In the genomic region with DNA sequence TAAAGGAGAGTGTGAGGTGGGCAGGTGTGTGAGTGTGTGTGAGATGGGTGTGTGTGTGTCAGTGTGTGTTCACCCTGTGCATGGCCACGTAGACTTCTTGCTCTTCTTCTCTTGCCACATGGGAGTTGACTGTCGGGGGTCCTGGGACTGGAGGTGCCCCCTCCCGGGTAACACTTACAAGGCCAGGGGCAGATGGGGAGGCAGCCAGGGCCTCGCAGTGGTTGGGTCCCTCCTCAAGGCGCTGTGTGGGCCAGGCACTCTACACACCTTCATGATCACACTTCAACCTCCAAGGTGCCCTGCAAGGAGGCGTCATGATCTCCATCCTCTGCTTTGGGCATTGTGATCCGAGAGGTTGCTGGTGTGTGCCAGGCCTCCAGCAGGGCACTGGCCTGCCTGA, we compare ENCODE assay signal across 19 cellular contexts. TPM values are rescaled to one million over a fixed set of nuclear protein-coding genes. Genes with fewer than 3 reads are reported as not detected.
A peak's percentile ranks its signal among the peaks of the same experiment; 100 is the strongest.
DNase-seq lines count a peak whose midpoint lies in the region; ATAC-seq, FAIRE-seq and TF ChIP-seq lines count a peak whose summit lies in the region.
"Had no signal": no experiment of that assay in that cellular context is flagged by ENCODE, and none has a peak within 500 bp of the region (broad histone marks: within the 10 kb centered on the region; RNA-seq: fewer than 3 reads in every experiment).

No MANE protein-coding gene starts in this region.

- no peak overlapping the region for H4K91ac ChIP-seq in H9 (ENCODE audit: insufficient read length, low read depth, low read length)

- H3K79me2 ChIP-seq in H9 (ENCODE audit: insufficient read depth, low read length), result no peaks in the 10 kb centered on the region
- no peaks in the 10 kb centered on the region for H3K79me2 ChIP-seq in HepG2 (ENCODE audit: insufficient read depth, low read length)

- CTCF ChIA-PET in HepG2 (lab: Yijun Ruan, JAX; ENCODE audit: low intra/inter-chr PET ratio, low total read pairs), result no interaction called here

- no peak overlapping the region for H2BK5ac ChIP-seq in H9 (ENCODE audit: insufficient read length, low read length)

- H3K18ac ChIP-seq in H9 (ENCODE audit: insufficient read length, low read depth, low read length), result no peak overlapping the region

- no peak for TF ChIP-seq POLR2A in HepG2 (IDR thresholded peaks at IDR 0.05; ENCODE audit: insufficient read depth in 1 of 2, low read depth in 2 of 2, low read length in 2 of 2)
- TF ChIP-seq POLR2A in sigmoid colon (IDR thresholded peaks at IDR 0.05), result no peak

- no peak overlapping the region for H3K27ac Mint-ChIP-seq in H9
- H3K27ac Mint-ChIP-seq: HFFc6 had no signal

- H3K14ac ChIP-seq in H9 (ENCODE audit: insufficient read depth, low read length), result no peak overlapping the region

- peaks cover 0 to 7% of the 10 kb centered on the region in 2 experiments; a peak in 1 of 4 replicates for H3K4me1 Mint-ChIP-seq in H9

- H3K4me2 ChIP-seq in H9 (ENCODE audit: insufficient read depth, insufficient read length, low read length) (no peak overlapping the region), HepG2 (ENCODE audit: low read depth, low read length) (no peak overlapping the region)
- H3K4me2 ChIP-seq: A549 had no signal

- ATAC-seq in HepG2 (no peak), GM18858 (IDR thresholded peaks at IDR 0.05; ENCODE audit: unreplicated experiment) (no peak)

- no peak overlapping the region for H3K23ac ChIP-seq in H9 (ENCODE audit: insufficient read length, low read depth, low read length)

- DNase-seq in H9 (peak; percentile 19), bronchial epithelial cell (ENCODE audit: low read depth) (no peak), HepG2 (ENCODE audit: low spot score) (no peak), sigmoid colon (peak; percentile 45), SIG-M5 (lab: John Stamatoyannopoulos, UW) (no peak), islet precursor cell (no peak), NCI-H446 treated with DMSO at 0.1 percent for 48 hours (lab: John Stamatoyannopoulos, UW) (no peak)
- DNase-seq: DMS 273 treated with DMSO at 0.1 percent for 48 hours, GOT3, HCEC 1CT, HFFc6 had no signal

- no CpG with 5 or more reads among the region's 7 CpGs for WGBS in H9 (ENCODE audit: extremely low coverage, insufficient read length, low lambda C conversion rate)
- WGBS in HepG2 (ENCODE audit: low lambda C conversion rate), result 14% methylated on average over 3 of the region's 7 CpGs
- WGBS in sigmoid colon, 2 donors, result 89 to 92% methylated on average over 7 of the region's 7 CpGs

- no peaks in the 10 kb centered on the region for H3K23me2 ChIP-seq in H9 (ENCODE audit: insufficient read length, low read depth, low read length, poor library complexity, severe bottlenecking)

- H2BK20ac ChIP-seq in H9 (ENCODE audit: low read depth, low read length, poor library complexity, severe bottlenecking), result no peak overlapping the region

- H3K9me3 ChIP-seq in H9 (ENCODE audit: control insufficient read depth, low read depth, low read length) (no peaks in the 10 kb centered on the region), HepG2 (ENCODE audit: low read length) (no peaks in the 10 kb centered on the region), sigmoid colon (no peaks in the 10 kb centered on the region)
- H3K9me3 ChIP-seq: A549 had no signal

- no peak overlapping the region for H4K8ac ChIP-seq in H9 (replicated peaks; ENCODE audit: insufficient read length, low read depth, low read length)

- no peaks in the 10 kb centered on the region for H3K79me1 ChIP-seq in H9 (ENCODE audit: insufficient read depth, low read depth, low read length, poor library complexity, severe bottlenecking)

- TF ChIP-seq CTCF in H9 (conservative IDR thresholded peaks at IDR 0.05), result no peak
- no peak for TF ChIP-seq CTCF in bronchial epithelial cell (IDR thresholded peaks at IDR 0.05; ENCODE audit: insufficient read depth, low read length, severe bottlenecking)
- TF ChIP-seq CTCF in HepG2 (CRISPR knock-in tag; IDR thresholded peaks at IDR 0.05), result no peak
- no peak for TF ChIP-seq CTCF in sigmoid colon (IDR thresholded peaks at IDR 0.05)

- H3K56ac ChIP-seq in H9 (ENCODE audit: insufficient read length, low read depth, low read length), result no peak overlapping the region

- H4K20me1 ChIP-seq in H9 (ENCODE audit: control insufficient read depth, insufficient read depth, insufficient read length), result no peaks in the 10 kb centered on the region
- H4K20me1 ChIP-seq in HepG2 (ENCODE audit: insufficient read depth, low read length), result no peaks in the 10 kb centered on the region

- BruUV-seq in HepG2 (replicated peaks; lab: Mats Ljungman, UMichigan), result no TSS peak

- POLR2A ChIA-PET in HepG2 (lab: Yijun Ruan, JAX), result no interaction called here

- H2AK5ac ChIP-seq in H9 (ENCODE audit: insufficient read length, low read length), result no peak overlapping the region

- no peak overlapping the region for H3K9ac ChIP-seq in H9 (ENCODE audit: extremely low read depth, insufficient read length, low read length)
- H3K9ac ChIP-seq in HepG2 (ENCODE audit: insufficient read depth, low read depth, low read length), result no peak overlapping the region

- no peak for TF ChIP-seq EP300 in HepG2 (IDR thresholded peaks at IDR 0.05; ENCODE audit: low read depth in 2 of 2, low read length in 2 of 2)
- no peak for TF ChIP-seq EP300 in HepG2 (CRISPR knock-in tag; IDR thresholded peaks at IDR 0.05; ENCODE audit: borderline replicate concordance)
- no peak for TF ChIP-seq EP300 in sigmoid colon (IDR thresholded peaks at IDR 0.05)

- H3K4me3 ChIP-seq in bronchial epithelial cell (ENCODE audit: low read depth, low read length) (no peak overlapping the region), HepG2 (replicated peaks in 1 of 3; ENCODE audit: insufficient read depth in 1 of 3, low read depth in 2 of 3, low read length in 3 of 3) (no peak overlapping the region), sigmoid colon (no peak overlapping the region)
- H3K4me3 ChIP-seq: A549 had no signal

- H3K27me3 Mint-ChIP-seq in H9 (ENCODE audit: low read depth), result peaks cover 2% of the 10 kb centered on the region

- in situ Hi-C loops in HepG2 (cut with HindIII; ENCODE audit: extremely low pct_ligation_motif_present, low pct_unique_long_range_greater_than_20kb), result no loop called here

- H2BK120ac ChIP-seq in H9 (ENCODE audit: low read depth, low read length, poor library complexity, severe bottlenecking), result no peak overlapping the region

- H2AFZ ChIP-seq in H9 (ENCODE audit: low read length) (no peak overlapping the region), HepG2 (ENCODE audit: low read length) (no peak overlapping the region)

- H3K36me3 ChIP-seq in bronchial epithelial cell (ENCODE audit: control insufficient read depth, insufficient read depth, low read length), result no peaks in the 10 kb centered on the region
- H3K36me3 ChIP-seq in HepG2 (replicated peaks in 1 of 2; ENCODE audit: control insufficient read depth in 1 of 2, insufficient read depth in 2 of 2, low read length in 2 of 2), result no peaks in the 10 kb centered on the region
- H3K36me3 ChIP-seq in sigmoid colon, result no peaks in the 10 kb centered on the region

- intact Hi-C loops in HepG2 (cut with micrococcal nuclease; ENCODE audit: unreplicated experiment) (no loop called here), sigmoid colon (cut with DNase I) (no loop called here)

- H3K27me3 ChIP-seq in H9 (ENCODE audit: insufficient read depth, low read length) (no peaks in the 10 kb centered on the region), bronchial epithelial cell (ENCODE audit: control insufficient read depth, insufficient read depth, low read length) (no peaks in the 10 kb centered on the region), HepG2 (ENCODE audit: control insufficient read depth in 1 of 2, insufficient read depth in 2 of 2, low read length in 2 of 2) (peaks cover 2 to 21% of the 10 kb centered on the region in 2 experiments; a peak in 3 of 5 replicates), sigmoid colon (peaks cover 0 to 5% (median 0%) of the 10 kb centered on the region in 3 donors)

- TF ChIP-seq RAD21 in HepG2 (CRISPR knock-in tag; IDR thresholded peaks at IDR 0.05), result no peak

- H2BK15ac ChIP-seq in H9 (ENCODE audit: low read depth, low read length), result no peak overlapping the region

- FAIRE-seq in bronchial epithelial cell (lab: Jason Lieb, UNC) (peak; percentile 90), HepG2 (lab: Jason Lieb, UNC) (no peak)
- FAIRE-seq: A549, GM12891, GM19239 had no signal

- no peaks in the 10 kb centered on the region for H3K4me1 ChIP-seq in H9 (ENCODE audit: insufficient read depth, low read length)
- H3K4me1 ChIP-seq in HepG2 (ENCODE audit: insufficient read depth, low read length), result peaks cover 13% of the 10 kb centered on the region
- H3K4me1 ChIP-seq in sigmoid colon, result no peaks in the 10 kb centered on the region
- H3K4me1 ChIP-seq: A549 had no signal

- H3T11ph ChIP-seq in H9 (ENCODE audit: low read length), result no peak overlapping the region

- no peak overlapping the region for H3K4ac ChIP-seq in H9 (ENCODE audit: low read depth, low read length)

- no peaks in the 10 kb centered on the region; a peak in 1 of 5 replicates for H3K9me3 Mint-ChIP-seq in H9
- H3K9me3 Mint-ChIP-seq: HFFc6 had no signal

- H2BK12ac ChIP-seq in H9 (ENCODE audit: insufficient read length, low read depth, low read length), result no peak overlapping the region

- H3K4me3 Mint-ChIP-seq in H9, result no peak overlapping the region
- H3K4me3 Mint-ChIP-seq: HFFc6 had no signal

- H4K5ac ChIP-seq in H9 (ENCODE audit: insufficient read length, low read depth, low read length), result no peak overlapping the region

- no peaks in the 10 kb centered on the region for H3K36me3 Mint-ChIP-seq in H9 (ENCODE audit: insufficient read depth in 1 of 3, low read depth in 3 of 3)

- H3K27ac ChIP-seq in H9 (ENCODE audit: insufficient read length, low read depth, low read length) (no peak overlapping the region), HepG2 (ENCODE audit: extremely low read length, insufficient read depth, low read length) (no peak overlapping the region), sigmoid colon (no peak overlapping the region)
- H3K27ac ChIP-seq: A549 had no signal

RNA-seq across cellular contexts. Expression of a gene that starts 2.3 kb away (rescaled TPM):
- total RNA-seq in H9 (2021), result not detected in 2 replicates
- not detected in 2 replicates for total RNA-seq in bronchial epithelial cell
- not detected in 2 replicates for total RNA-seq in HepG2 (2016; rRNA removed; fragmentation: Illumina TruSeq; extraction: Trizol)
- not detected in 2 replicates for total RNA-seq in HepG2 (2016; cell fraction: cytosol; rRNA removed; fragmentation: Illumina TruSeq; extraction: Trizol; ENCODE audit: low read depth)
- total RNA-seq in HepG2 (2016; cell fraction: insoluble cytoplasmic fraction; rRNA removed; fragmentation: Illumina TruSeq; extraction: Trizol), result not detected in 2 replicates
- not detected in 2 replicates for total RNA-seq in HepG2 (2016; cell fraction: membrane; rRNA removed; fragmentation: Illumina TruSeq; extraction: Trizol)
- not detected in 2 replicates for total RNA-seq in HepG2 (2016; cell fraction: nucleus; rRNA removed; fragmentation: Illumina TruSeq; extraction: Trizol)
- not detected in 2 replicates for polyA plus RNA-seq in HepG2 (2011; rRNA removed)
- polyA plus RNA-seq in HepG2 (2011; cell fraction: cytosol; rRNA removed), result not detected in 2 replicates
- polyA plus RNA-seq in HepG2 (2011; cell fraction: nucleus; rRNA removed), result 0.06 TPM in 1 of 2 replicates, not detected in the other
- polyA plus RNA-seq in HepG2 (2012), result not detected in 2 replicates
- polyA plus RNA-seq in HepG2 (2016; cell fraction: cytosol; fragmentation: Illumina TruSeq; extraction: Trizol; ENCODE audit: low read depth), result not detected in 2 replicates
- polyA plus RNA-seq in HepG2 (2016; cell fraction: insoluble cytoplasmic fraction; fragmentation: Illumina TruSeq; extraction: Trizol; ENCODE audit: low read depth), result not detected in 2 replicates
- not detected in 2 replicates for polyA plus RNA-seq in HepG2 (2016; cell fraction: membrane; fragmentation: Illumina TruSeq; extraction: Trizol; ENCODE audit: low read depth)
- polyA plus RNA-seq in HepG2 (2016; cell fraction: nucleus; fragmentation: Illumina TruSeq; extraction: Trizol; ENCODE audit: insufficient read depth, low read depth), result not detected in 2 replicates
- not detected in 2 replicates for polyA minus RNA-seq in HepG2 (2011; rRNA and poly(A)+ RNA removed; ENCODE audit: low replicate concordance)
- polyA minus RNA-seq in HepG2 (2011; cell fraction: cytosol; rRNA and poly(A)+ RNA removed), result not detected in 2 replicates
- not detected in 2 replicates for polyA minus RNA-seq in HepG2 (2011; cell fraction: nucleus; rRNA and poly(A)+ RNA removed)
- not detected for total RNA-seq in sigmoid colon
- under 1 TPM in 2 of 3 donors, not detected in 1; 0.60 to 0.80 TPM for polyA plus RNA-seq in sigmoid colon
- total RNA-seq: Daoy, HFFc6, HT1080 had no signal
- polyA plus RNA-seq: A549, AG04450, BJ had no signal

RNA-seq across cellular contexts. Expression of a gene that starts 22.1 kb away (rescaled TPM):
- total RNA-seq in H9 (2021) (not detected in 2 replicates), bronchial epithelial cell (not detected in 2 replicates), HepG2 (2016; rRNA removed; fragmentation: Illumina TruSeq; extraction: Trizol) (not detected in 2 replicates), sigmoid colon (under 1 TPM in 1 of 4 donors, not detected in 3; 0.16 TPM)
- not detected in 2 replicates for total RNA-seq in HepG2 (2016; cell fraction: cytosol; rRNA removed; fragmentation: Illumina TruSeq; extraction: Trizol; ENCODE audit: low read depth)
- total RNA-seq in HepG2 (2016; cell fraction: insoluble cytoplasmic fraction; rRNA removed; fragmentation: Illumina TruSeq; extraction: Trizol), result not detected in 2 replicates
- total RNA-seq in HepG2 (2016; cell fraction: membrane; rRNA removed; fragmentation: Illumina TruSeq; extraction: Trizol), result not detected in 2 replicates
- total RNA-seq in HepG2 (2016; cell fraction: nucleus; rRNA removed; fragmentation: Illumina TruSeq; extraction: Trizol), result not detected in 2 replicates
- polyA plus RNA-seq in HepG2 (2011; rRNA removed) (not detected in 2 replicates), sigmoid colon (1 to 10 TPM in 1 of 3 donors, not detected in 2; 8.6 TPM)
- not detected in 2 replicates for polyA plus RNA-seq in HepG2 (2011; cell fraction: cytosol; rRNA removed)
- polyA plus RNA-seq in HepG2 (2011; cell fraction: nucleus; rRNA removed), result not detected in 2 replicates
- not detected in 2 replicates for polyA plus RNA-seq in HepG2 (2012)
- polyA plus RNA-seq in HepG2 (2016; cell fraction: cytosol; fragmentation: Illumina TruSeq; extraction: Trizol; ENCODE audit: low read depth), result not detected in 2 replicates
- polyA plus RNA-seq in HepG2 (2016; cell fraction: insoluble cytoplasmic fraction; fragmentation: Illumina TruSeq; extraction: Trizol; ENCODE audit: low read depth), result not detected in 2 replicates
- polyA plus RNA-seq in HepG2 (2016; cell fraction: membrane; fragmentation: Illumina TruSeq; extraction: Trizol; ENCODE audit: low read depth), result not detected in 2 replicates
- polyA plus RNA-seq in HepG2 (2016; cell fraction: nucleus; fragmentation: Illumina TruSeq; extraction: Trizol; ENCODE audit: insufficient read depth, low read depth), result not detected in 2 replicates
- polyA minus RNA-seq in HepG2 (2011; rRNA and poly(A)+ RNA removed; ENCODE audit: low replicate concordance), result not detected in 2 replicates
- polyA minus RNA-seq in HepG2 (2011; cell fraction: cytosol; rRNA and poly(A)+ RNA removed), result not detected in 2 replicates
- polyA minus RNA-seq in HepG2 (2011; cell fraction: nucleus; rRNA and poly(A)+ RNA removed), result not detected in 2 replicates
- total RNA-seq: Daoy, HFFc6, HT1080 had no signal
- polyA plus RNA-seq: A549, AG04450, BJ had no signal

RNA-seq across cellular contexts. Expression of a gene that starts 44.4 kb away (rescaled TPM):
- total RNA-seq in H9 (2021), result 0.59 and 0.90 TPM in 2 replicates
- total RNA-seq in bronchial epithelial cell, result under 0.01 and 0.13 TPM in 2 replicates
- total RNA-seq in HepG2 (2016; rRNA removed; fragmentation: Illumina TruSeq; extraction: Trizol), result 0.04 TPM in 1 of 2 replicates, not detected in the other
- not detected in 2 replicates for total RNA-seq in HepG2 (2016; cell fraction: cytosol; rRNA removed; fragmentation: Illumina TruSeq; extraction: Trizol; ENCODE audit: low read depth)
- total RNA-seq in HepG2 (2016; cell fraction: insoluble cytoplasmic fraction; rRNA removed; fragmentation: Illumina TruSeq; extraction: Trizol), result 0.03 and 0.04 TPM in 2 replicates
- 0.03 TPM in 2 replicates for total RNA-seq in HepG2 (2016; cell fraction: membrane; rRNA removed; fragmentation: Illumina TruSeq; extraction: Trizol)
- 0.09 TPM in 1 of 2 replicates, not detected in the other for total RNA-seq in HepG2 (2016; cell fraction: nucleus; rRNA removed; fragmentation: Illumina TruSeq; extraction: Trizol)
- polyA plus RNA-seq in HepG2 (2011; rRNA removed), result 0.05 and 0.07 TPM in 2 replicates
- 0.05 and 0.06 TPM in 2 replicates for polyA plus RNA-seq in HepG2 (2011; cell fraction: cytosol; rRNA removed)
- 0.03 and 0.08 TPM in 2 replicates for polyA plus RNA-seq in HepG2 (2011; cell fraction: nucleus; rRNA removed)
- polyA plus RNA-seq in HepG2 (2012), result 0.05 and 0.17 TPM in 2 replicates
- polyA plus RNA-seq in HepG2 (2016; cell fraction: cytosol; fragmentation: Illumina TruSeq; extraction: Trizol; ENCODE audit: low read depth), result not detected in 2 replicates
- 0.04 TPM in 1 of 2 replicates, not detected in the other for polyA plus RNA-seq in HepG2 (2016; cell fraction: insoluble cytoplasmic fraction; fragmentation: Illumina TruSeq; extraction: Trizol; ENCODE audit: low read depth)
- not detected in 2 replicates for polyA plus RNA-seq in HepG2 (2016; cell fraction: membrane; fragmentation: Illumina TruSeq; extraction: Trizol; ENCODE audit: low read depth)
- polyA plus RNA-seq in HepG2 (2016; cell fraction: nucleus; fragmentation: Illumina TruSeq; extraction: Trizol; ENCODE audit: insufficient read depth, low read depth), result not detected in 2 replicates
- 0.18 TPM in 1 of 2 replicates, not detected in the other for polyA minus RNA-seq in HepG2 (2011; rRNA and poly(A)+ RNA removed; ENCODE audit: low replicate concordance)
- polyA minus RNA-seq in HepG2 (2011; cell fraction: cytosol; rRNA and poly(A)+ RNA removed), result not detected in 2 replicates
- 0.13 and 0.25 TPM in 2 replicates for polyA minus RNA-seq in HepG2 (2011; cell fraction: nucleus; rRNA and poly(A)+ RNA removed)
- 10 to 100 TPM; 14.6 to 25.0 (median 23.1) TPM for total RNA-seq in sigmoid colon
- polyA plus RNA-seq in sigmoid colon, result 1 to 10 TPM; 2.9 to 7.8 (median 3.7) TPM
- total RNA-seq: HFFc6, HT1080 had no signal
- polyA plus RNA-seq: A549, AG04450, BJ had no signal

RNA-seq across cellular contexts. Expression of a gene that starts 44.9 kb away (rescaled TPM):
- total RNA-seq in H9 (2021) (not detected in 2 replicates), bronchial epithelial cell (not detected in 2 replicates), HepG2 (2016; rRNA removed; fragmentation: Illumina TruSeq; extraction: Trizol) (not detected in 2 replicates), sigmoid colon (1 to 10 TPM in 3 of 4 donors, under 1 TPM in 1; 0.82 to 5.5 (median 1.5) TPM)
- not detected in 2 replicates for total RNA-seq in HepG2 (2016; cell fraction: cytosol; rRNA removed; fragmentation: Illumina TruSeq; extraction: Trizol; ENCODE audit: low read depth)
- not detected in 2 replicates for total RNA-seq in HepG2 (2016; cell fraction: insoluble cytoplasmic fraction; rRNA removed; fragmentation: Illumina TruSeq; extraction: Trizol)
- total RNA-seq in HepG2 (2016; cell fraction: membrane; rRNA removed; fragmentation: Illumina TruSeq; extraction: Trizol), result not detected in 2 replicates
- not detected in 2 replicates for total RNA-seq in HepG2 (2016; cell fraction: nucleus; rRNA removed; fragmentation: Illumina TruSeq; extraction: Trizol)
- polyA plus RNA-seq in HepG2 (2011; rRNA removed) (not detected in 2 replicates), sigmoid colon (under 1 TPM in 1 of 3 donors, not detected in 2; 0.09 TPM)
- polyA plus RNA-seq in HepG2 (2011; cell fraction: cytosol; rRNA removed), result not detected in 2 replicates
- polyA plus RNA-seq in HepG2 (2011; cell fraction: nucleus; rRNA removed), result not detected in 2 replicates
- not detected in 2 replicates for polyA plus RNA-seq in HepG2 (2012)
- not detected in 2 replicates for polyA plus RNA-seq in HepG2 (2016; cell fraction: cytosol; fragmentation: Illumina TruSeq; extraction: Trizol; ENCODE audit: low read depth)
- not detected in 2 replicates for polyA plus RNA-seq in HepG2 (2016; cell fraction: insoluble cytoplasmic fraction; fragmentation: Illumina TruSeq; extraction: Trizol; ENCODE audit: low read depth)
- not detected in 2 replicates for polyA plus RNA-seq in HepG2 (2016; cell fraction: membrane; fragmentation: Illumina TruSeq; extraction: Trizol; ENCODE audit: low read depth)
- not detected in 2 replicates for polyA plus RNA-seq in HepG2 (2016; cell fraction: nucleus; fragmentation: Illumina TruSeq; extraction: Trizol; ENCODE audit: insufficient read depth, low read depth)
- not detected in 2 replicates for polyA minus RNA-seq in HepG2 (2011; rRNA and poly(A)+ RNA removed; ENCODE audit: low replicate concordance)
- not detected in 2 replicates for polyA minus RNA-seq in HepG2 (2011; cell fraction: cytosol; rRNA and poly(A)+ RNA removed)
- polyA minus RNA-seq in HepG2 (2011; cell fraction: nucleus; rRNA and poly(A)+ RNA removed), result not detected in 2 replicates
- total RNA-seq: Daoy, HFFc6, HT1080 had no signal
- polyA plus RNA-seq: A549, AG04450, BJ had no signal

Comparison
In these comparisons a context has a peak if more than half of its experiments do, and no peak if none do; other contexts are left out.
1. DNase-seq: peak in H9 (single experiment) and sigmoid colon (single experiment); none in bronchial epithelial cell (single experiment), HepG2 (single experiment), SIG-M5 (single experiment), islet precursor cell (single experiment) and NCI-H446 treated with DMSO at 0.1 percent for 48 hours (single experiment).